In genomic region chr13:110723598-110723997, GRCh38 we compare ENCODE assay signal across 15 cellular contexts. TPM values are rescaled to one million over a fixed set of nuclear protein-coding genes. Genes with fewer than 3 reads are reported as not detected.
A peak's percentile ranks its signal among the peaks of the same experiment; 100 is the strongest.
DNase-seq lines count a peak whose midpoint lies in the region; TF ChIP-seq lines count a peak whose summit lies in the region.
"Had no signal": no experiment of that assay in that cellular context is flagged by ENCODE, and none has a peak within 500 bp of the region (broad histone marks: within the 10 kb centered on the region; RNA-seq: fewer than 3 reads in every experiment).

No MANE protein-coding gene starts in this region.

- peaks cover 36% of the 10 kb centered on the region for H3K36me3 Mint-ChIP-seq in activated T-cell treated with anti-CD3 and anti-CD28 coated beads, Interleukin-2, amount 50 U/mL, for 24 hours (ENCODE audit: low read depth)
- H3K36me3 Mint-ChIP-seq in H9 (ENCODE audit: insufficient read depth in 1 of 3, low read depth in 3 of 3) (peaks cover 7 to 25% (median 23%) of the 10 kb centered on the region in 3 experiments; a peak in 5 of 7 replicates), brain (peaks cover 37% of the 10 kb centered on the region), nephron progenitor cell (ENCODE audit: low read depth) (peaks cover 40% of the 10 kb centered on the region)

- no peaks in the 10 kb centered on the region for H3K4me1 ChIP-seq in H9 (ENCODE audit: insufficient read depth, low read length)
- H3K4me1 ChIP-seq in right atrium auricular region: no peaks in the 10 kb centered on the region

- H2BK15ac ChIP-seq in H9 (ENCODE audit: low read depth, low read length): no peak overlapping the region

- H2BK120ac ChIP-seq in H9 (ENCODE audit: low read depth, low read length, poor library complexity, severe bottlenecking): no peak overlapping the region

- no peak overlapping the region for H3K56ac ChIP-seq in H9 (ENCODE audit: insufficient read length, low read depth, low read length)

- H4K91ac ChIP-seq in H9 (ENCODE audit: insufficient read length, low read depth, low read length): no peak overlapping the region

- no peak overlapping the region for H2AK5ac ChIP-seq in H9 (ENCODE audit: insufficient read length, low read length)

- no peaks in the 10 kb centered on the region for H3K23me2 ChIP-seq in H9 (ENCODE audit: insufficient read length, low read depth, low read length, poor library complexity, severe bottlenecking)

- H3K79me1 ChIP-seq in H9 (ENCODE audit: insufficient read depth, low read depth, low read length, poor library complexity, severe bottlenecking): peaks cover 6% of the 10 kb centered on the region

- H2BK20ac ChIP-seq in H9 (ENCODE audit: low read depth, low read length, poor library complexity, severe bottlenecking): no peak overlapping the region

- no peak overlapping the region for H3K4me2 ChIP-seq in H9 (ENCODE audit: insufficient read depth, insufficient read length, low read length)

- no peaks in the 10 kb centered on the region for H3K27me3 Mint-ChIP-seq in activated T-cell treated with anti-CD3 and anti-CD28 coated beads, Interleukin-2, amount 50 U/mL, for 24 hours
- H3K27me3 Mint-ChIP-seq in H9 (ENCODE audit: low read depth) (no peaks in the 10 kb centered on the region), brain (no peaks in the 10 kb centered on the region), nephron progenitor cell (ENCODE audit: low read depth, poor library complexity) (no peaks in the 10 kb centered on the region)

- H3K9me3 ChIP-seq in H9 (ENCODE audit: control insufficient read depth, low read depth, low read length) (no peaks in the 10 kb centered on the region), right atrium auricular region (no peaks in the 10 kb centered on the region)

- no peak overlapping the region for H3K9ac ChIP-seq in H9 (ENCODE audit: extremely low read depth, insufficient read length, low read length)

- DNase-seq in activated T-cell treated with anti-CD3 and anti-CD28 coated beads, Interleukin-2, amount 50 U/mL, for 24 hours: no peak
- no peak for DNase-seq in activated T-cell treated with anti-CD3 and anti-CD28 coated beads, Interleukin-2, amount 50 U/mL, for 1 hour
- DNase-seq in H9: no peak
- DNase-seq in nephron progenitor cell: no peak
- no peak for DNase-seq in islet precursor cell
- no peak for DNase-seq in DMS 273 (lab: John Stamatoyannopoulos, UW; ENCODE audit: unreplicated experiment)
- DNase-seq in right atrium auricular region (ENCODE audit: low spot score): no peak
- DNase-seq: DMS79 treated with DMSO at 0.1 percent for 48 hours, GDM1, KG1, NCI-H1092 treated with DMSO at 0.1 percent for 48 hours, NCI-H1694, NCI-H446 had no signal

- no peak overlapping the region for H3K4me3 ChIP-seq in right atrium auricular region

- H3K4ac ChIP-seq in H9 (ENCODE audit: low read depth, low read length): no peak overlapping the region

- peaks cover 12% of the 10 kb centered on the region; the same call in 1 of the 2 replicates for H3K79me2 ChIP-seq in H9 (ENCODE audit: insufficient read depth, low read length)

- no peak overlapping the region for H4K5ac ChIP-seq in H9 (ENCODE audit: insufficient read length, low read depth, low read length)

- no peak overlapping the region for H4K8ac ChIP-seq in H9 (replicated peaks; ENCODE audit: insufficient read length, low read depth, low read length)

- H3K27ac Mint-ChIP-seq in activated T-cell treated with anti-CD3 and anti-CD28 coated beads, Interleukin-2, amount 50 U/mL, for 24 hours: peak overlapping the region; percentile 29
- H3K27ac Mint-ChIP-seq in H9 (peak overlapping the region in 2 of 3 experiments; percentile 29 to 82; a peak in 4 of 7 replicates), brain (peak overlapping the region in 4 of 5 experiments; percentile 16 to 88 (median 44)), nephron progenitor cell (peak overlapping the region; percentile 89)

- H3K27ac ChIP-seq in H9 (ENCODE audit: insufficient read length, low read depth, low read length) (no peak overlapping the region), right atrium auricular region (no peak overlapping the region)
- H3K27ac ChIP-seq: RWPE1 had no signal

- no peak overlapping the region for H3K14ac ChIP-seq in H9 (ENCODE audit: insufficient read depth, low read length)

- H2BK5ac ChIP-seq in H9 (ENCODE audit: insufficient read length, low read length): no peak overlapping the region

- H3T11ph ChIP-seq in H9 (ENCODE audit: low read length): no peak overlapping the region

- peaks cover 39% of the 10 kb centered on the region for H3K4me1 Mint-ChIP-seq in activated T-cell treated with anti-CD3 and anti-CD28 coated beads, Interleukin-2, amount 50 U/mL, for 24 hours (ENCODE audit: low read depth)
- H3K4me1 Mint-ChIP-seq in H9: peaks cover 2 to 6% of the 10 kb centered on the region in 2 experiments; a peak in 1 of 4 replicates
- peaks cover 20% of the 10 kb centered on the region for H3K4me1 Mint-ChIP-seq in brain
- H3K4me1 Mint-ChIP-seq in nephron progenitor cell: peaks cover 12% of the 10 kb centered on the region

- TF ChIP-seq CTCF in H9 (conservative IDR thresholded peaks at IDR 0.05) (no peak), brain (conservative IDR thresholded peaks at IDR 0.05) (no peak), nephron progenitor cell (IDR thresholded peaks at IDR 0.05) (no peak), right atrium auricular region (IDR thresholded peaks at IDR 0.05) (no peak)

- H2BK12ac ChIP-seq in H9 (ENCODE audit: insufficient read length, low read depth, low read length): no peak overlapping the region

- H3K18ac ChIP-seq in H9 (ENCODE audit: insufficient read length, low read depth, low read length): no peak overlapping the region

- no peaks in the 10 kb centered on the region for H3K9me3 Mint-ChIP-seq in activated T-cell treated with anti-CD3 and anti-CD28 coated beads, Interleukin-2, amount 50 U/mL, for 24 hours
- no peaks in the 10 kb centered on the region for H3K9me3 Mint-ChIP-seq in H9
- no peaks in the 10 kb centered on the region for H3K9me3 Mint-ChIP-seq in brain
- no peaks in the 10 kb centered on the region for H3K9me3 Mint-ChIP-seq in nephron progenitor cell

- peaks cover 20% of the 10 kb centered on the region for H3K36me3 ChIP-seq in right atrium auricular region

- no peak overlapping the region for H2AFZ ChIP-seq in H9 (ENCODE audit: low read length)

- no peaks in the 10 kb centered on the region for H4K20me1 ChIP-seq in H9 (ENCODE audit: control insufficient read depth, insufficient read depth, insufficient read length)

- no peaks in the 10 kb centered on the region for H3K27me3 ChIP-seq in H9 (ENCODE audit: insufficient read depth, low read length)
- H3K27me3 ChIP-seq in right atrium auricular region: no peaks in the 10 kb centered on the region

- H3K4me3 Mint-ChIP-seq in activated T-cell treated with anti-CD3 and anti-CD28 coated beads, Interleukin-2, amount 50 U/mL, for 24 hours: no peak overlapping the region
- H3K4me3 Mint-ChIP-seq in H9 (no peak overlapping the region), brain (no peak overlapping the region), nephron progenitor cell (no peak overlapping the region)

- H3K23ac ChIP-seq in H9 (ENCODE audit: insufficient read length, low read depth, low read length): no peak overlapping the region

- no CpG with 5 or more reads among the region's 8 CpGs for WGBS in H9 (ENCODE audit: extremely low coverage, insufficient read length, low lambda C conversion rate)

RNA-seq across cellular contexts. Expression of gene ING1, which starts 10.1 kb away (rescaled TPM):
- total RNA-seq in H9 (2021) (17.3 and 18.7 TPM in 2 replicates), right atrium auricular region (1 to 10 TPM; 8.2 to 9.0 TPM)
- 24.8 TPM for polyA plus RNA-seq in brain (ENCODE audit: insufficient read depth, low read depth, low replicate concordance)

RNA-seq across cellular contexts. Expression of gene CARS2, which starts 17.7 kb away (rescaled TPM):
- total RNA-seq in H9 (2021): 41.9 and 46.3 TPM in 2 replicates
- 59.4 TPM for polyA plus RNA-seq in brain (ENCODE audit: insufficient read depth, low read depth, low replicate concordance)
- 10 to 100 TPM; 28.5 to 30.7 TPM for total RNA-seq in right atrium auricular region

Comparison
In these comparisons a context has a peak if more than half of its experiments do, and no peak if none do; other contexts are left out.
1. H3K27ac Mint-ChIP-seq: peak in every context shown above with its lines; median percentile 89 in nephron progenitor cell; 56 in H9; 44 in brain; 29 in activated T-cell treated with anti-CD3 and anti-CD28 coated beads, Interleukin-2, amount 50 U/mL, for 24 hours.